9 cellular contexts compared by ENCODE assay signal in the genomic region with DNA sequence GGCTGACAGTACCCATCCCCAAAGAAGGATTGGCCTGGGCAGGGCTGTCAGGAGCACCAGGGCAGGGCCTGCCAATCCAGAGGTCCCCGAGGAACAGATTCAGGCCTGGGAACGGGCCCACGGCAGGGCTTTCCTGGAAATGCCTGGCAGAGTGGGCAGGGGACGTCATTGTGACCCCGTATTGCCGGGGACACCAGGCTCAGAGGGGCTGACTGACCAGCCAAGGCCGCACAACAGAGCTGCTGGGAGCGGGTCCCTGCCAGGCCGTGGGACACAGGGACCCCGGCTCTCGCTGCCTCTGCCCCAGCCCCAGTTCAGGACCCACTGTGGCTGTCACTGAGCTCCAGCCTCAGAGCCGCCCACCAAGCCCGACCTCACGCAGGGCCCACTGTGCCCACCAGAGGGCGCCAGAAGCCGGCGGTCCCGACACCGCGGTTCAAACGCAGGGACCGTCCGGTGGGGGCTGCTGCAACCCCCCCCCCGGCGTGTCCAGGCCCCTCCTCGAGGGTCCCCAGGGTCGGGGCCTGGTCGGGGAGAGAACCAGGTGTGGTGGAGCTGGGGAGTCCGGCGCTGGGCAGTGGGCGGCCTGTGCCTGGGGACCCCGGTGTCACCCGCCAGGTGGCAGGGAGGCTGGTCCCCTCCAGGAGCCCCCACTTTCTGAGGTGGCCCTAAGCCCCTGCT. TPM values are rescaled to one million over a fixed set of nuclear protein-coding genes. Genes with fewer than 3 reads are reported as not detected.
DNase-seq lines count a peak whose midpoint lies in the region; FAIRE-seq and TF ChIP-seq lines count a peak whose summit lies in the region.
"Had no signal": no experiment of that assay in that cellular context is flagged by ENCODE, and none has a peak within 500 bp of the region (broad histone marks: within the 10 kb centered on the region; RNA-seq: fewer than 3 reads in every experiment).

No MANE protein-coding gene starts in this region.

- H3K27ac ChIP-seq in liver (ENCODE audit: low read depth in 1 of 2, low read length in 2 of 2), result no peak overlapping the region

- no peak for FAIRE-seq in GM19239 (lab: Jason Lieb, UNC)

- H3K4me1 ChIP-seq in liver (ENCODE audit: control insufficient read depth in 4 of 4, insufficient read depth in 4 of 4, low read length in 3 of 4), result no peaks in the 10 kb centered on the region

- 20% methylated on average over 33 of the region's 33 CpGs for WGBS in liver

- TF ChIP-seq RAD21 in liver (IDR thresholded peaks at IDR 0.05), result peak; percentile 80 to 81

- DNase-seq in GM19239 (ENCODE audit: insufficient read length, low spot score), result peak; percentile 65
- DNase-seq in T-helper 2 cell, result peak; percentile 15 to 59 (median 36)
- no peak for DNase-seq in astrocyte of the spinal cord (ENCODE audit: low read depth, low spot score)
- peak; percentile 42 for DNase-seq in stimulated activated CD8-positive, alpha-beta memory T cell treated with anti-CD3 and anti-CD28 coated beads, Interleukin-7, amount 100 ng/mL, for 24 hours (ENCODE audit: low read depth)
- DNase-seq in DMS114 treated with DMSO at 0.1 percent for 48 hours (lab: John Stamatoyannopoulos, UW; ENCODE audit: unreplicated experiment), result no peak
- no peak for DNase-seq in middle frontal gyrus (ENCODE audit: extremely low spot score, low spot score)
- no peak for DNase-seq in NCI-H526 treated with DMSO at 0.1 percent for 48 hours (lab: John Stamatoyannopoulos, UW)

- H3K36me3 ChIP-seq in liver (ENCODE audit: control insufficient read depth in 4 of 4, insufficient read depth in 3 of 4, low read depth in 1 of 4, low read length in 3 of 4), result no peaks in the 10 kb centered on the region

- in situ Hi-C loops in astrocyte of the spinal cord (cut with HindIII; ENCODE audit: low sequenced_read_pairs), result no loop called here

- TF ChIP-seq CTCF in astrocyte of the spinal cord (IDR thresholded peaks at IDR 0.05; ENCODE audit: low read depth, low read length), result peak; percentile 73
- peak; percentile 80 for TF ChIP-seq CTCF in liver (IDR thresholded peaks at IDR 0.05; ENCODE audit: low read depth, low read length, missing input control)

- H3K27me3 ChIP-seq in liver (ENCODE audit: control insufficient read depth in 4 of 4, insufficient read depth in 4 of 4, low read length in 3 of 4), result peaks cover 0 to 4% (median 1%) of the 10 kb centered on the region in 4 donors

- no peak overlapping the region for H3K9ac ChIP-seq in liver (ENCODE audit: low read depth in 1 of 2, low read length in 2 of 2)

- H3K9me3 ChIP-seq in liver (ENCODE audit: control insufficient read depth in 4 of 4, low read length in 3 of 4), result no peaks in the 10 kb centered on the region

- H3K4me3 ChIP-seq in astrocyte of the spinal cord (ENCODE audit: low read depth, low read length) (no peak overlapping the region), liver (ENCODE audit: low read depth in 1 of 3, low read length in 3 of 3) (no peak overlapping the region)

TF ChIP-seq in liver, 16 proteins besides CTCF, POLR2A, EP300 and RAD21:
- TF ChIP-seq REST (IDR thresholded peaks at IDR 0.05), result no peak
- TF ChIP-seq JUND (IDR thresholded peaks at IDR 0.05), result no peak
- TF ChIP-seq ZBTB33 (IDR thresholded peaks at IDR 0.05), result no peak
- TF ChIP-seq HNF4A (conservative IDR thresholded peaks at IDR 0.05), result no peak
- TF ChIP-seq FOXA1 (IDR thresholded peaks at IDR 0.05), result no peak
- TF ChIP-seq RXRA (IDR thresholded peaks at IDR 0.05), result no peak
- TF ChIP-seq HNF4G (IDR thresholded peaks at IDR 0.05), result no peak
- TF ChIP-seq FOXA2 (IDR thresholded peaks at IDR 0.05), result no peak
- TF ChIP-seq, protein P1, sequence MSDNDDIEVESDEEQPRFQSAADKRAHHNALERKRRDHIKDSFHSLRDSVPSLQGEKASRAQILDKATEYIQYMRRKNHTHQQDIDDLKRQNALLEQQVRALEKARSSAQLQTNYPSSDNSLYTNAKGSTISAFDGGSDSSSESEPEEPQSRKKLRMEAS (IDR thresholded peaks at IDR 0.05), result no peak

RNA-seq across cellular contexts. Expression of gene SSTR5, which starts 15.2 kb away (rescaled TPM):
- total RNA-seq in liver, result not detected
- polyA plus RNA-seq in liver, result not detected
- total RNA-seq: T-helper 1 cell treated with Interleukin-12 subunit alpha and Interleukin-12 subunit beta and Interleukin-4 antibody, amounts not matched to agents 30 ng/mL and 1 ng/mL, for 36 hours had no signal

RNA-seq across cellular contexts. Expression of gene C1QTNF8, which starts 38.7 kb away (rescaled TPM):
- not detected for total RNA-seq in liver
- polyA plus RNA-seq in liver, result not detected
- total RNA-seq: T-helper 1 cell treated with Interleukin-12 subunit alpha and Interleukin-12 subunit beta and Interleukin-4 antibody, amounts not matched to agents 30 ng/mL and 1 ng/mL, for 36 hours had no signal

Comparison
In these comparisons a context has a peak if more than half of its experiments do, and no peak if none do; other contexts are left out.
1. DNase-seq: peak in GM19239 (single experiment), T-helper 2 cell (5 of 5) and stimulated activated CD8-positive, alpha-beta memory T cell treated with anti-CD3 and anti-CD28 coated beads, Interleukin-7, amount 100 ng/mL, for 24 hours (single experiment); none in astrocyte of the spinal cord (single experiment), DMS114 treated with DMSO at 0.1 percent for 48 hours (single experiment), middle frontal gyrus (single experiment) and NCI-H526 treated with DMSO at 0.1 percent for 48 hours (single experiment).